ENCODE assay signal across 11 cellular contexts in genomic region chr1:226646026-226646869, GRCh38.
DNase-seq lines count a peak whose midpoint lies in the region; ATAC-seq and TF ChIP-seq lines count a peak whose summit lies in the region.
"Had no signal": no experiment of that assay in that cellular context is flagged by ENCODE, and none has a peak within 500 bp of the region (broad histone marks: within the 10 kb centered on the region; RNA-seq: fewer than 3 reads in every experiment).

No MANE protein-coding gene starts in this region.

- H3K79me1 ChIP-seq in trophoblast cell (ENCODE audit: low read length) = no peaks in the 10 kb centered on the region

- H3K4me1 Mint-ChIP-seq in CD8-positive, alpha-beta memory T cell = peaks cover 3 to 67% (median 66%) of the 10 kb centered on the region in 3 donors
- H3K4me1 Mint-ChIP-seq in effector memory CD8-positive, alpha-beta T cell (ENCODE audit: low read depth in 2 of 2) = peaks cover 54 to 61% of the 10 kb centered on the region in 2 donors

- no peaks in the 10 kb centered on the region for H3K9me3 Mint-ChIP-seq in CD8-positive, alpha-beta memory T cell
- H3K9me3 Mint-ChIP-seq in effector memory CD8-positive, alpha-beta T cell = no peaks in the 10 kb centered on the region

- peaks cover 0 to 90% (median 5%) of the 10 kb centered on the region in 3 donors for H3K36me3 Mint-ChIP-seq in CD8-positive, alpha-beta memory T cell
- H3K36me3 Mint-ChIP-seq in effector memory CD8-positive, alpha-beta T cell (ENCODE audit: insufficient read depth) = peaks cover 62% of the 10 kb centered on the region

- BruUV-seq in PC-9 (replicated peaks; lab: Mats Ljungman, UMichigan) = no TSS peak

- ATAC-seq in effector memory CD8-positive, alpha-beta T cell (replicated peaks) = no peak
- ATAC-seq: foreskin keratinocyte had no signal

- no peak overlapping the region for H3K9ac ChIP-seq in trophoblast cell (ENCODE audit: low read length)

- H3K27ac ChIP-seq in CD8-positive, alpha-beta memory T cell (ENCODE audit: low read depth, low read length) = no peak overlapping the region
- H3K27ac ChIP-seq in PC-9 = peak overlapping the region; percentile 30; the same call in 1 of the 2 replicates
- H3K27ac ChIP-seq in trophoblast cell (ENCODE audit: low read depth, low read length) = no peak overlapping the region
- H3K27ac ChIP-seq in coronary artery = no peak overlapping the region
- H3K27ac ChIP-seq: foreskin keratinocyte had no signal

- H3K4me3 ChIP-seq in CD8-positive, alpha-beta memory T cell (ENCODE audit: low read length) = no peak overlapping the region
- no peak overlapping the region; the same call in 1 of the 2 replicates for H3K4me3 ChIP-seq in PC-9
- H3K4me3 ChIP-seq in trophoblast cell (ENCODE audit: low read depth, low read length) = no peak overlapping the region
- no peak overlapping the region for H3K4me3 ChIP-seq in coronary artery

- no peak overlapping the region for H2BK120ac ChIP-seq in trophoblast cell (ENCODE audit: insufficient read depth, low read length, poor library complexity)

- TF ChIP-seq CTCF in PC-9 (conservative IDR thresholded peaks at IDR 0.05) = no peak
- TF ChIP-seq CTCF in coronary artery (IDR thresholded peaks at IDR 0.05) = no peak

- peak overlapping the region in 3 of 7 donors; percentile 26 to 39 (median 28) for H3K4me3 Mint-ChIP-seq in CD8-positive, alpha-beta memory T cell
- peak overlapping the region in 1 of 2 donors; percentile 72 for H3K4me3 Mint-ChIP-seq in effector memory CD8-positive, alpha-beta T cell

- H3K4ac ChIP-seq in trophoblast cell (ENCODE audit: low read depth, low read length) = no peak overlapping the region

- H3K36me3 ChIP-seq in CD8-positive, alpha-beta memory T cell (ENCODE audit: insufficient read depth, low read length) = peaks cover 44% of the 10 kb centered on the region
- H3K36me3 ChIP-seq in PC-9 (ENCODE audit: low read depth) (no peaks in the 10 kb centered on the region), trophoblast cell (ENCODE audit: control insufficient read depth in 1 of 2, insufficient read depth in 2 of 2, low read length in 2 of 2) (peaks cover 4 to 7% of the 10 kb centered on the region in 2 experiments)

- H3F3A ChIP-seq in PC-9 (ENCODE audit: insufficient read depth, low read depth) = peaks cover 30% of the 10 kb centered on the region; the same call in 1 of the 2 replicates

- WGBS in trophoblast cell (ENCODE audit: extremely low coverage, insufficient coverage, insufficient read length) = no CpG with 5 or more reads among the region's 18 CpGs

- H2BK12ac ChIP-seq in trophoblast cell (ENCODE audit: low read length) = no peak overlapping the region

- no peaks in the 10 kb centered on the region for H4K20me1 ChIP-seq in PC-9 (ENCODE audit: insufficient read depth)

- no peaks in the 10 kb centered on the region for H3K9me3 ChIP-seq in CD8-positive, alpha-beta memory T cell (ENCODE audit: low read length)
- H3K9me3 ChIP-seq in PC-9 (ENCODE audit: insufficient read depth, low read depth) = no peaks in the 10 kb centered on the region
- H3K9me3 ChIP-seq in trophoblast cell (ENCODE audit: insufficient read depth, low read depth, low read length) = peaks cover 6% of the 10 kb centered on the region

- CTCF ChIA-PET in CD8-positive, alpha-beta memory T cell (lab: Charles Lee) = interaction anchor here (1.5 kb wide), 1 partner anchor 41 kb away, joined by 3 read pairs; no protein-coding TSS in a partner anchor
- CTCF ChIA-PET in PC-9 (lab: Charles Lee) = no interaction called here

- POLR2A ChIA-PET in CD8-positive, alpha-beta memory T cell (lab: Charles Lee) = interaction anchor here (1.4 kb wide), 1 partner anchor 41 kb away, joined by 3 read pairs; no protein-coding TSS in a partner anchor
- POLR2A ChIA-PET in PC-9 (lab: Charles Lee; ENCODE audit: unreplicated experiment) = interaction anchor here (1.0 kb wide), 1 partner anchor 16 kb away, joined by 3 read pairs; no protein-coding TSS in a partner anchor

- no peak overlapping the region for H2BK5ac ChIP-seq in trophoblast cell (ENCODE audit: low read depth, low read length, poor library complexity)

- no peak overlapping the region for H4K8ac ChIP-seq in trophoblast cell (ENCODE audit: low read depth, low read length)

- H3K14ac ChIP-seq in trophoblast cell (ENCODE audit: low read length) = no peak overlapping the region

- H3K27me3 ChIP-seq in CD8-positive, alpha-beta memory T cell (ENCODE audit: insufficient read depth, low read length, poor library complexity, severe bottlenecking) = no peaks in the 10 kb centered on the region
- H3K27me3 ChIP-seq in PC-9 (ENCODE audit: insufficient read depth, low read depth) = no peaks in the 10 kb centered on the region
- no peaks in the 10 kb centered on the region for H3K27me3 ChIP-seq in trophoblast cell (ENCODE audit: insufficient read depth, low read length)
- H3K27me3 ChIP-seq: foreskin keratinocyte had no signal

- H2AFZ ChIP-seq in PC-9 (no peak overlapping the region), trophoblast cell (ENCODE audit: insufficient read depth, low read length, poor library complexity) (no peak overlapping the region)

- peak overlapping the region; percentile 67 for H3K4me2 ChIP-seq in PC-9
- no peak overlapping the region for H3K4me2 ChIP-seq in trophoblast cell (ENCODE audit: low read length)

- no peak overlapping the region for H3K18ac ChIP-seq in trophoblast cell (ENCODE audit: low read length)

- no peak overlapping the region for H2AK5ac ChIP-seq in trophoblast cell (ENCODE audit: low read length)

- H3K27ac Mint-ChIP-seq in CD8-positive, alpha-beta memory T cell = peak overlapping the region in 7 of 8 donors; percentile 45 to 95 (median 81)
- H3K27ac Mint-ChIP-seq in effector memory CD8-positive, alpha-beta T cell = peak overlapping the region; percentile 88 to 92

- no peaks in the 10 kb centered on the region for H3K79me2 ChIP-seq in PC-9 (ENCODE audit: low read depth)
- no peaks in the 10 kb centered on the region for H3K79me2 ChIP-seq in trophoblast cell (ENCODE audit: control insufficient read depth, insufficient read depth, low read length, poor library complexity)

- H4K91ac ChIP-seq in trophoblast cell (ENCODE audit: low read depth, low read length) = no peak overlapping the region

- H3K27me3 Mint-ChIP-seq in CD8-positive, alpha-beta memory T cell = peaks cover 0 to 1% of the 10 kb centered on the region in 2 donors
- no peaks in the 10 kb centered on the region for H3K27me3 Mint-ChIP-seq in effector memory CD8-positive, alpha-beta T cell

- intact Hi-C loops in PC-9 (cut with micrococcal nuclease; ENCODE audit: unreplicated experiment) = no loop called here

- H3K4me1 ChIP-seq in CD8-positive, alpha-beta memory T cell (ENCODE audit: insufficient read depth, low read length) = peaks cover 68% of the 10 kb centered on the region
- H3K4me1 ChIP-seq in PC-9 (replicated peaks; ENCODE audit: insufficient read depth) (peaks cover 46% of the 10 kb centered on the region), trophoblast cell (ENCODE audit: control insufficient read depth in 1 of 2, insufficient read depth in 2 of 2, low read length in 2 of 2) (peaks cover 17 to 21% of the 10 kb centered on the region in 2 experiments)

- no peak overlapping the region for H3K23ac ChIP-seq in trophoblast cell (ENCODE audit: low read length)

- no peaks in the 10 kb centered on the region for H3K9me2 ChIP-seq in PC-9 (ENCODE audit: insufficient read depth)

- no peak overlapping the region for H4K12ac ChIP-seq in trophoblast cell (ENCODE audit: low read depth, low read length)

- peak in 1 of 5 donors; percentile 38 for DNase-seq in CD8-positive, alpha-beta memory T cell
- DNase-seq in PC-9 = peak; percentile 48 to 89
- DNase-seq in effector memory CD8-positive, alpha-beta T cell = no peak
- peak; percentile 44 to 79 for DNase-seq in trophoblast cell
- no peak for DNase-seq in coronary artery (ENCODE audit: low spot score)
- no peak for DNase-seq in DMS 273 treated with DMSO at 0.1 percent for 48 hours (lab: John Stamatoyannopoulos, UW)
- DNase-seq in kidney tubule cell (ENCODE audit: low spot score) = no peak
- no peak for DNase-seq in iPS-NIHi7 (ENCODE audit: extremely low spot score)
- DNase-seq: mesendoderm, NCI-H774 had no signal

Comparison
In these comparisons a context has a peak if more than half of its experiments do, and no peak if none do; other contexts are left out.
1. DNase-seq: peak in PC-9 (2 of 2) and trophoblast cell (2 of 2); none in effector memory CD8-positive, alpha-beta T cell (0 of 3), coronary artery (single experiment), DMS 273 treated with DMSO at 0.1 percent for 48 hours (single experiment), kidney tubule cell (single experiment) and iPS-NIHi7 (single experiment).